Comparison of ENCODE assay signal across 13 cellular contexts in genomic region chr2:100744589-100744988, GRCh38.
DNase-seq lines count a peak whose midpoint lies in the region; ATAC-seq and TF ChIP-seq lines count a peak whose summit lies in the region.
"Had no signal": no experiment of that assay in that cellular context is flagged by ENCODE, and none has a peak within 500 bp of the region (broad histone marks: within the 10 kb centered on the region; RNA-seq: fewer than 3 reads in every experiment).

No MANE protein-coding gene starts in this region.

- BruUV-seq in IMR-90 (replicated peaks; lab: Mats Ljungman, UMichigan) = no TSS peak
- BruUV-seq in mammary epithelial cell (replicated peaks; lab: Mats Ljungman, UMichigan) = no TSS peak

- no peak overlapping the region for H3K56ac ChIP-seq in IMR-90 (ENCODE audit: extremely low read depth, insufficient read depth, low read length)

- peak overlapping the region; percentile 22 for H2AK9ac ChIP-seq in IMR-90 (replicated peaks; ENCODE audit: low read depth, low read length, poor library complexity)

- H3K9me3 ChIP-seq in IMR-90 (ENCODE audit: control insufficient read depth, insufficient read depth, low read length) (no peaks in the 10 kb centered on the region), mammary epithelial cell (replicated peaks; ENCODE audit: insufficient read depth, low read length) (no peaks in the 10 kb centered on the region), left lung (no peaks in the 10 kb centered on the region)
- H3K9me3 ChIP-seq: adrenal gland, ovary, spleen had no signal

- H3K79me2 ChIP-seq in ACC112 (ENCODE audit: control insufficient read depth, insufficient read depth, low read length, unreplicated experiment) = no peaks in the 10 kb centered on the region
- no peaks in the 10 kb centered on the region for H3K79me2 ChIP-seq in mammary epithelial cell (ENCODE audit: insufficient read depth, low read length)

- intact Hi-C loops in IMR-90 (cut with micrococcal nuclease) (no loop called here), mammary epithelial cell (cut with micrococcal nuclease) (no loop called here), left lung (cut with DNase I) (no loop called here)

- H2AK5ac ChIP-seq in IMR-90 (ENCODE audit: low read depth, low read length) = peak overlapping the region; percentile 88; the same call in 1 of the 2 replicates

- peak overlapping the region; percentile 40 for H4K5ac ChIP-seq in IMR-90 (ENCODE audit: low read depth, low read length)

- H3K9me1 ChIP-seq in IMR-90 (ENCODE audit: insufficient read depth, low read length) = peaks cover 32% of the 10 kb centered on the region

- ATAC-seq in IMR-90 (ENCODE audit: low read depth) (no peak), left lung (peak; percentile 49), HG03354 (IDR thresholded peaks at IDR 0.05; ENCODE audit: poor library complexity, severe bottlenecking, unreplicated experiment) (no peak), GM18861 (IDR thresholded peaks at IDR 0.05; ENCODE audit: unreplicated experiment) (no peak), GM21423 (IDR thresholded peaks at IDR 0.05; ENCODE audit: unreplicated experiment) (no peak)

- peak overlapping the region; percentile 20; the same call in 1 of the 2 replicates for H3K4me3 ChIP-seq in ACC112 (ENCODE audit: low read depth, low read length)
- H3K4me3 ChIP-seq in IMR-90 (ENCODE audit: insufficient read depth, low read depth, low read length) = no peak overlapping the region
- H3K4me3 ChIP-seq in mammary epithelial cell (replicated peaks in 1 of 3; ENCODE audit: insufficient read depth in 1 of 3, low read depth in 2 of 3, low read length in 3 of 3) = no peak overlapping the region
- no peak overlapping the region for H3K4me3 ChIP-seq in left lung
- H3K4me3 ChIP-seq: adrenal gland, ovary, spleen had no signal

- H4K8ac ChIP-seq in IMR-90 (ENCODE audit: low read depth in 2 of 2, low read length in 2 of 2) = peak overlapping the region; percentile 35 to 82; a peak in 3 of 4 replicates

- no CpG with 5 or more reads among the region's 5 CpGs for WGBS in IMR-90 (ENCODE audit: extremely low coverage in 2 of 2, insufficient read length in 1 of 2), 2 experiments
- WGBS in mammary epithelial cell (ENCODE audit: low coverage, missing lambda C conversion rate) = 71% methylated on average over 4 of the region's 5 CpGs

- H3K14ac ChIP-seq in IMR-90 (replicated peaks; ENCODE audit: low read depth, low read length) = peak overlapping the region; percentile 38

- H2BK5ac ChIP-seq in IMR-90 (ENCODE audit: low read depth, low read length, poor library complexity, severe bottlenecking) = no peak overlapping the region

- peak; percentile 65 for DNase-seq in IMR-90
- DNase-seq in mammary epithelial cell = peak; percentile 60
- DNase-seq in left lung = no peak
- DNase-seq in NCI-H128 (lab: John Stamatoyannopoulos, UW; ENCODE audit: unreplicated experiment) = no peak
- DNase-seq: activated CD4-positive, alpha-beta T cell treated with anti-CD3 and anti-CD28 coated beads for 4 hours; adrenal gland; NCI-H2227 treated with DMSO at 0.1 percent for 48 hours; ovary; spleen had no signal

- H3K4me1 ChIP-seq in ACC112 (ENCODE audit: control insufficient read depth, insufficient read depth, low read length, unreplicated experiment) = peaks cover 50% of the 10 kb centered on the region
- peaks cover 24% of the 10 kb centered on the region for H3K4me1 ChIP-seq in IMR-90 (ENCODE audit: control insufficient read depth, insufficient read depth, low read length)
- peaks cover 53% of the 10 kb centered on the region for H3K4me1 ChIP-seq in mammary epithelial cell (ENCODE audit: insufficient read depth, low read length)
- H3K4me1 ChIP-seq in left lung = peaks cover 0 to 3% of the 10 kb centered on the region in 2 donors
- H3K4me1 ChIP-seq: adrenal gland had no signal

- POLR2A ChIA-PET in IMR-90 (lab: Charles Lee; ENCODE audit: unreplicated experiment) = no interaction called here

- 0 out of 2 replicates have a peak overlapping the region, but pooled peaks have one; percentile 16 for H3K23ac ChIP-seq in IMR-90 (ENCODE audit: low read depth, low read length)

- no peak for TF ChIP-seq POLR2A in IMR-90 (IDR thresholded peaks at IDR 0.05; ENCODE audit: low read depth, low read length)

- H3K36me3 ChIP-seq in ACC112 (ENCODE audit: insufficient read depth, low read length) = no peaks in the 10 kb centered on the region
- no peaks in the 10 kb centered on the region for H3K36me3 ChIP-seq in IMR-90 (ENCODE audit: control insufficient read depth, insufficient read depth, low read length)
- H3K36me3 ChIP-seq in mammary epithelial cell (ENCODE audit: insufficient read depth, low read length) = no peaks in the 10 kb centered on the region
- H3K36me3 ChIP-seq in left lung = no peaks in the 10 kb centered on the region
- H3K36me3 ChIP-seq: adrenal gland, ovary, spleen had no signal

- H3K9ac ChIP-seq in IMR-90 (ENCODE audit: low read depth, low read length) = no peak overlapping the region
- H3K9ac ChIP-seq in mammary epithelial cell (ENCODE audit: insufficient read depth, low read length) = no peak overlapping the region

- peak overlapping the region; percentile 27 for H3K18ac ChIP-seq in IMR-90 (ENCODE audit: low read depth, low read length)

- in situ Hi-C loops in IMR-90 (cut with MboI; ENCODE audit: low sequenced_read_pairs) (no loop called here), mammary epithelial cell (cut with MboI; ENCODE audit: low sequenced_read_pairs in 2 of 2) (no loop called here)

- H4K91ac ChIP-seq in IMR-90 (ENCODE audit: insufficient read depth, low read depth, low read length) = peak overlapping the region; percentile 64; the same call in 1 of the 2 replicates

- dilution Hi-C loops in IMR-90 (cut with HindIII; ENCODE audit: low sequenced_read_pairs, unreplicated experiment) (no loop called here), mammary epithelial cell (cut with HindIII; ENCODE audit: low sequenced_read_pairs) (no loop called here)

- H2BK15ac ChIP-seq in IMR-90 (ENCODE audit: low read depth, low read length) = peak overlapping the region; percentile 75; the same call in 2 of the 3 replicates

- peak overlapping the region; percentile 71 for H2AFZ ChIP-seq in ACC112 (ENCODE audit: low read length, unreplicated experiment)
- H2AFZ ChIP-seq in IMR-90 (replicated peaks; ENCODE audit: low read length, poor library complexity) = peak overlapping the region; percentile 40
- peak overlapping the region; percentile 20 for H2AFZ ChIP-seq in mammary epithelial cell (ENCODE audit: low read depth, low read length)

- H3K4me2 ChIP-seq in IMR-90 (ENCODE audit: low read depth, low read length) (no peak overlapping the region), mammary epithelial cell (ENCODE audit: insufficient read depth, low read depth, low read length) (no peak overlapping the region)

- CTCF ChIA-PET in IMR-90 (lab: Yijun Ruan, JAX) (no interaction called here), mammary epithelial cell (lab: Charles Lee; ENCODE audit: low non-redundant PET) (no interaction called here)

- H2BK20ac ChIP-seq in IMR-90 (ENCODE audit: low read depth, low read length) = peak overlapping the region; percentile 75

- H4K20me1 ChIP-seq in IMR-90 (ENCODE audit: insufficient read depth, low read length) (peaks cover 7% of the 10 kb centered on the region; the same call in 1 of the 2 replicates), mammary epithelial cell (ENCODE audit: insufficient read depth, low read length) (no peaks in the 10 kb centered on the region)

- no peaks in the 10 kb centered on the region for H3K27me3 ChIP-seq in ACC112 (ENCODE audit: insufficient read depth, low read length)
- no peaks in the 10 kb centered on the region for H3K27me3 ChIP-seq in IMR-90 (ENCODE audit: control insufficient read depth, insufficient read depth, low read length)
- no peaks in the 10 kb centered on the region for H3K27me3 ChIP-seq in mammary epithelial cell (ENCODE audit: insufficient read depth, low read length)
- H3K27me3 ChIP-seq in left lung = no peaks in the 10 kb centered on the region
- H3K27me3 ChIP-seq: adrenal gland, ovary had no signal

- TF ChIP-seq CTCF in IMR-90 (conservative IDR thresholded peaks at IDR 0.05; ENCODE audit: low read depth, low read length) = no peak
- TF ChIP-seq CTCF in mammary epithelial cell (conservative IDR thresholded peaks at IDR 0.05 in 1 of 2, IDR thresholded peaks at IDR 0.05 in 1 of 2; ENCODE audit: extremely low read depth in 1 of 2, insufficient read depth in 1 of 2, low read depth in 1 of 2, low read length in 2 of 2) = no peak
- TF ChIP-seq CTCF in left lung (IDR thresholded peaks at IDR 0.05) = no peak

- H3K27ac ChIP-seq in ACC112 (ENCODE audit: low read depth, low read length) (peak overlapping the region; percentile 14; the same call in 1 of the 2 replicates), IMR-90 (ENCODE audit: insufficient read depth, low read length) (no peak overlapping the region), mammary epithelial cell (ENCODE audit: insufficient read depth, low read depth, low read length) (no peak overlapping the region), left lung (no peak overlapping the region)
- H3K27ac ChIP-seq: adrenal gland, ovary, spleen had no signal

- peak overlapping the region; percentile 72 for H3K4ac ChIP-seq in IMR-90 (ENCODE audit: low read depth, low read length)

- H2BK120ac ChIP-seq in IMR-90 (ENCODE audit: low read depth, low read length) = peak overlapping the region; percentile 56

- no peak for TF ChIP-seq RAD21 in IMR-90 (IDR thresholded peaks at IDR 0.05; ENCODE audit: low read length)

- no peaks in the 10 kb centered on the region for H3K79me1 ChIP-seq in IMR-90 (ENCODE audit: low read depth in 1 of 2, low read length in 2 of 2)

TF ChIP-seq in IMR-90, 13 proteins besides CTCF, POLR2A, EP300 and RAD21:
- no peak for TF ChIP-seq USF2 (IDR thresholded peaks at IDR 0.05; ENCODE audit: low read depth, low read length)
- no peak for TF ChIP-seq SMC3 (IDR thresholded peaks at IDR 0.05; ENCODE audit: low read depth, low read length)
- TF ChIP-seq ELK1 (IDR thresholded peaks at IDR 0.05; ENCODE audit: borderline replicate concordance, low read depth, low read length) = no peak
- no peak for TF ChIP-seq MXI1 (IDR thresholded peaks at IDR 0.05; ENCODE audit: borderline replicate concordance, low read depth, low read length)

Comparison
In these comparisons a context has a peak if more than half of its experiments do, and no peak if none do; other contexts are left out.
1. H2AFZ ChIP-seq: peak in every context shown above with its lines; median percentile 71 in ACC112; 40 in IMR-90; 20 in mammary epithelial cell.
2. DNase-seq: peak in IMR-90 (single experiment) and mammary epithelial cell (single experiment); none in left lung (0 of 2) and NCI-H128 (single experiment).